In genomic region chr1:168607872-168608428, GRCh38 we compare ENCODE assay signal across 23 cellular contexts. TPM values are rescaled to one million over a fixed set of nuclear protein-coding genes. Genes with fewer than 3 reads are reported as not detected.
DNase-seq lines count a peak whose midpoint lies in the region; ATAC-seq and TF ChIP-seq lines count a peak whose summit lies in the region.
"Had no signal": no experiment of that assay in that cellular context is flagged by ENCODE, and none has a peak within 500 bp of the region (broad histone marks: within the 10 kb centered on the region; RNA-seq: fewer than 3 reads in every experiment).

No MANE protein-coding gene starts in this region.

- no peak overlapping the region for H3K18ac ChIP-seq in trophoblast cell (ENCODE audit: low read length)

- H3K79me1 ChIP-seq in trophoblast cell (ENCODE audit: low read length): peaks cover 4% of the 10 kb centered on the region

- H3K4ac ChIP-seq in trophoblast cell (ENCODE audit: low read depth, low read length): no peak overlapping the region

- no peaks in the 10 kb centered on the region for H3K36me3 ChIP-seq in left ventricle myocardium inferior
- no peaks in the 10 kb centered on the region for H3K36me3 ChIP-seq in ascending aorta
- no peaks in the 10 kb centered on the region for H3K36me3 ChIP-seq in trophoblast cell (ENCODE audit: control insufficient read depth in 1 of 2, insufficient read depth in 2 of 2, low read length in 2 of 2)
- no peaks in the 10 kb centered on the region for H3K36me3 ChIP-seq in stomach
- H3K36me3 ChIP-seq: BLaER1 treated with 17β-estradiol and CSF1 and Interleukin-3, amounts not matched to agents 10 nM and 100 nM had no signal

- no peak overlapping the region for H3K27ac ChIP-seq in left ventricle myocardium inferior (replicated peaks)
- peak overlapping the region; percentile 91 to 94 for H3K27ac ChIP-seq in ascending aorta
- H3K27ac ChIP-seq in trophoblast cell (ENCODE audit: low read depth, low read length): no peak overlapping the region
- H3K27ac ChIP-seq in stomach: peak overlapping the region in 4 of 5 donors; percentile 42 to 61 (median 50)
- H3K27ac ChIP-seq: BLaER1 treated with 17β-estradiol and CSF1 and Interleukin-3, amounts not matched to agents 10 nM and 100 nM; HL-60 had no signal

- H2AFZ ChIP-seq in trophoblast cell (ENCODE audit: insufficient read depth, low read length, poor library complexity): no peak overlapping the region

- no peak overlapping the region for H3K4me2 ChIP-seq in trophoblast cell (ENCODE audit: low read length)
- H3K4me2 ChIP-seq: BLaER1 treated with 17β-estradiol and CSF1 and Interleukin-3, amounts not matched to agents 10 nM and 100 nM had no signal

- H4K8ac ChIP-seq in trophoblast cell (ENCODE audit: low read depth, low read length): no peak overlapping the region

- DNase-seq in Right ventricle myocardium inferior (ENCODE audit: missing footprints) (no peak), left ventricle myocardium inferior (no peak), ascending aorta (ENCODE audit: low spot score in 2 of 2) (no peak), trophoblast cell (no peak), stomach (no peak), NCI-H1436 treated with DMSO at 0.1 percent for 48 hours (lab: John Stamatoyannopoulos, UW) (no peak), ureter (ENCODE audit: low spot score) (no peak)
- DNase-seq in activated T-cell treated with anti-CD3 and anti-CD28 coated beads, Interleukin-2, amount 50 U/mL, for 1 hour: no peak
- DNase-seq: 8988T; Calu3; CD8-positive, alpha-beta T cell; DMS79 treated with DMSO at 0.1 percent for 48 hours; GF-D8; GOT3; H7; HFFc6 had no signal

- H3K23ac ChIP-seq in trophoblast cell (ENCODE audit: low read length): no peak overlapping the region

- H3K4me3 ChIP-seq in left ventricle myocardium inferior (no peak overlapping the region), ascending aorta (no peak overlapping the region), trophoblast cell (ENCODE audit: low read depth, low read length) (no peak overlapping the region), stomach (no peak overlapping the region)
- H3K4me3 ChIP-seq: BLaER1 treated with 17β-estradiol and CSF1 and Interleukin-3, amounts not matched to agents 10 nM and 100 nM had no signal

- no peak for TF ChIP-seq EP300 in stomach (IDR thresholded peaks at IDR 0.05)

- H3K9me3 ChIP-seq in left ventricle myocardium inferior (replicated peaks) (no peaks in the 10 kb centered on the region), ascending aorta (no peaks in the 10 kb centered on the region), trophoblast cell (ENCODE audit: insufficient read depth, low read depth, low read length) (no peaks in the 10 kb centered on the region), stomach (no peaks in the 10 kb centered on the region)
- H3K9me3 ChIP-seq: BLaER1 treated with 17β-estradiol and CSF1 and Interleukin-3, amounts not matched to agents 10 nM and 100 nM had no signal

- WGBS in trophoblast cell (ENCODE audit: extremely low coverage, insufficient coverage, insufficient read length): no CpG with 5 or more reads among the region's 3 CpGs
- 43 to 69% (median 59%) methylated on average over 3 of the region's 3 CpGs for WGBS in stomach, 5 donors

- intact Hi-C loops in Right ventricle myocardium inferior (cut with DNase I): loop anchor here (10.0 kb wide), 2 partner anchors 587 to 937 kb away; no protein-coding TSS in a partner anchor
- intact Hi-C loops in left ventricle myocardium inferior (cut with micrococcal nuclease): loop anchor here (10.0 kb wide), 1 partner anchor 517 kb away; no protein-coding TSS in a partner anchor
- intact Hi-C loops in ascending aorta (cut with DNase I): loop anchor here (2.0 to 10.0 kb wide), 5 partner anchors 263 to 937 kb away; partner anchors contain the start of genes ATP1B1, BLZF1, NME7 and SLC19A2
- intact Hi-C loops in stomach (cut with DNase I; ENCODE audit: low total_unique reads): loop anchor here (10.0 kb wide), 1 partner anchor 737 kb away; no protein-coding TSS in a partner anchor

- TF ChIP-seq CTCF in left ventricle myocardium inferior (IDR thresholded peaks at IDR 0.05; ENCODE audit: borderline replicate concordance) (no peak), ascending aorta (IDR thresholded peaks at IDR 0.05) (no peak), stomach (IDR thresholded peaks at IDR 0.05) (no peak)

- TF ChIP-seq POLR2A in stomach (IDR thresholded peaks at IDR 0.05): no peak

- peaks cover 28% of the 10 kb centered on the region for H3K4me1 ChIP-seq in left ventricle myocardium inferior
- H3K4me1 ChIP-seq in ascending aorta: peaks cover 9 to 21% of the 10 kb centered on the region in 2 donors
- H3K4me1 ChIP-seq in trophoblast cell (ENCODE audit: control insufficient read depth in 1 of 2, insufficient read depth in 2 of 2, low read length in 2 of 2): peaks cover 7 to 11% of the 10 kb centered on the region in 2 experiments
- peaks cover 0 to 45% (median 21%) of the 10 kb centered on the region in 4 donors for H3K4me1 ChIP-seq in stomach

- H3K79me2 ChIP-seq in trophoblast cell (ENCODE audit: control insufficient read depth, insufficient read depth, low read length, poor library complexity): no peaks in the 10 kb centered on the region

- H3K27me3 ChIP-seq in left ventricle myocardium inferior (ENCODE audit: low read depth) (no peaks in the 10 kb centered on the region), ascending aorta (no peaks in the 10 kb centered on the region), trophoblast cell (ENCODE audit: insufficient read depth, low read length) (no peaks in the 10 kb centered on the region), stomach (no peaks in the 10 kb centered on the region)
- H3K27me3 ChIP-seq: BLaER1 treated with 17β-estradiol and CSF1 and Interleukin-3, amounts not matched to agents 10 nM and 100 nM had no signal

- no peak overlapping the region for H2AK5ac ChIP-seq in trophoblast cell (ENCODE audit: low read length)

- ATAC-seq in Right ventricle myocardium inferior: peak; percentile 27
- ATAC-seq: CD8-positive, alpha-beta T cell; HCT116 had no signal

- H2BK120ac ChIP-seq in trophoblast cell (ENCODE audit: insufficient read depth, low read length, poor library complexity): no peak overlapping the region

- no peak overlapping the region for H3K9ac ChIP-seq in trophoblast cell (ENCODE audit: low read length)
- H3K9ac ChIP-seq: BLaER1 treated with 17β-estradiol and CSF1 and Interleukin-3, amounts not matched to agents 10 nM and 100 nM had no signal

- H3K14ac ChIP-seq in trophoblast cell (ENCODE audit: low read length): no peak overlapping the region

- H2BK5ac ChIP-seq in trophoblast cell (ENCODE audit: low read depth, low read length, poor library complexity): no peak overlapping the region

- peak overlapping the region; percentile 11 for H2BK12ac ChIP-seq in trophoblast cell (ENCODE audit: low read length)

- H4K12ac ChIP-seq in trophoblast cell (ENCODE audit: low read depth, low read length): no peak overlapping the region

- no peak overlapping the region for H4K91ac ChIP-seq in trophoblast cell (ENCODE audit: low read depth, low read length)

RNA-seq across cellular contexts. Expression of gene XCL1, which starts 31.5 kb away (rescaled TPM):
- total RNA-seq in Right ventricle myocardium inferior (0.57 TPM), left ventricle myocardium inferior (0.27 TPM), ascending aorta (not detected), stomach (not detected), ureter (not detected)
- polyA plus RNA-seq in trophoblast cell (2013): 0.04 and 0.11 TPM in 2 replicates
- polyA plus RNA-seq in stomach: under 1 TPM in 1 of 3 donors, not detected in 2; 0.23 TPM
- total RNA-seq: A673, B cell, Calu3, HFFc6, HT1080 had no signal
- polyA plus RNA-seq: AG04450 had no signal

Comparison
In these comparisons a context has a peak if more than half of its experiments do, and no peak if none do; other contexts are left out.
1. H3K27ac ChIP-seq: peak in ascending aorta (2 of 2) and stomach (4 of 5); none in left ventricle myocardium inferior (single experiment) and trophoblast cell (single experiment).